ENCODE assay signal across 8 cellular contexts in genomic region chr6:6811151-6812002, GRCh38.
A peak's percentile ranks its signal among the peaks of the same experiment; 100 is the strongest.
DNase-seq lines count a peak whose midpoint lies in the region; ATAC-seq, FAIRE-seq and TF ChIP-seq lines count a peak whose summit lies in the region.

No MANE protein-coding gene starts in this region.

- H3K27ac ChIP-seq in adrenal gland (peak overlapping the region in 4 of 5 donors; percentile 6 to 85 (median 76)), iPS-20b (ENCODE audit: low read length) (no peak overlapping the region), small intestine (ENCODE audit: low read depth in 1 of 2, low read length in 1 of 2) (peak overlapping the region; percentile 93)

- H3K4me3 ChIP-seq in adrenal gland = peak overlapping the region in 2 of 4 donors; percentile 40 to 53
- H3K4me3 ChIP-seq in iPS-20b (ENCODE audit: low read length) = peak overlapping the region; percentile 13; the same call in 1 of the 2 replicates
- H3K4me3 ChIP-seq in small intestine (ENCODE audit: low read depth in 1 of 2, low read length in 2 of 2) = peak overlapping the region in 1 of 2 donors; percentile 33

- H3K9ac ChIP-seq in iPS-20b (ENCODE audit: low read depth, low read length) = no peak overlapping the region; the same call in 1 of the 2 replicates

- TF ChIP-seq POLR2A in adrenal gland (IDR thresholded peaks at IDR 0.05) = peak in 1 of 2 donors; percentile 60

- H3K9me3 ChIP-seq in adrenal gland (replicated peaks in 1 of 3) (no peaks in the 10 kb centered on the region), iPS-20b (ENCODE audit: insufficient read depth, low read depth, low read length) (no peaks in the 10 kb centered on the region), small intestine (ENCODE audit: control insufficient read depth, low read depth) (no peaks in the 10 kb centered on the region)

- H3K4me1 ChIP-seq in adrenal gland (replicated peaks in 1 of 2) = peaks cover 18 to 26% of the 10 kb centered on the region in 2 donors
- H3K4me1 ChIP-seq in iPS-20b (ENCODE audit: insufficient read depth, low read length) = peaks cover 16% of the 10 kb centered on the region
- no peaks in the 10 kb centered on the region for H3K4me1 ChIP-seq in small intestine (ENCODE audit: control insufficient read depth in 2 of 2, insufficient read depth in 1 of 2, low read depth in 1 of 2, low read length in 1 of 2)

- peak; percentile 39 for FAIRE-seq in small intestine (lab: Jason Lieb, UNC)

- TF ChIP-seq CTCF in adrenal gland (IDR thresholded peaks at IDR 0.05) = no peak

- no peak for ATAC-seq in GM18867 (IDR thresholded peaks at IDR 0.05; ENCODE audit: unreplicated experiment)

- peak; percentile 45 to 53 for DNase-seq in SHP77 (lab: John Stamatoyannopoulos, UW)
- no peak for DNase-seq in SHP77 treated with DMSO at 0.1 percent for 48 hours (lab: John Stamatoyannopoulos, UW)
- DNase-seq in NCI-H2081 (lab: John Stamatoyannopoulos, UW) = peak; percentile 86 to 89
- peak; percentile 51 to 78 (median 64) for DNase-seq in adrenal gland
- peak; percentile 99 for DNase-seq in small intestine
- DNase-seq in NCI-H82 treated with DMSO at 0.1 percent for 48 hours (lab: John Stamatoyannopoulos, UW; ENCODE audit: unreplicated experiment) = no peak

- no peaks in the 10 kb centered on the region for H3K27me3 ChIP-seq in adrenal gland
- H3K27me3 ChIP-seq in iPS-20b (ENCODE audit: insufficient read depth, low read length) = no peaks in the 10 kb centered on the region
- H3K27me3 ChIP-seq in small intestine (ENCODE audit: control insufficient read depth in 2 of 2, insufficient read depth in 2 of 2, low read length in 2 of 2) = no peaks in the 10 kb centered on the region

- H3K36me3 ChIP-seq in adrenal gland (replicated peaks in 1 of 2) = no peaks in the 10 kb centered on the region
- H3K36me3 ChIP-seq in iPS-20b (ENCODE audit: insufficient read depth, low read depth, low read length) = no peaks in the 10 kb centered on the region
- H3K36me3 ChIP-seq in small intestine (ENCODE audit: control insufficient read depth in 2 of 2, insufficient read depth in 2 of 2, low read length in 2 of 2) = no peaks in the 10 kb centered on the region

- WGBS in adrenal gland, 4 donors = 3 to 4% (median 3%) methylated on average over 16 of the region's 16 CpGs
- WGBS in small intestine, 3 donors = 3 to 12% (median 4%) methylated on average over 16 of the region's 16 CpGs

- intact Hi-C loops in adrenal gland (cut with DNase I) = no loop called here

Comparison
In these comparisons a context has a peak if more than half of its experiments do, and no peak if none do; other contexts are left out.
1. DNase-seq: peak in SHP77 (2 of 2), NCI-H2081 (2 of 2), adrenal gland (7 of 7) and small intestine (single experiment); none in SHP77 treated with DMSO at 0.1 percent for 48 hours (single experiment) and NCI-H82 treated with DMSO at 0.1 percent for 48 hours (single experiment).